29 cellular contexts compared by ENCODE assay signal in the genomic region with DNA sequence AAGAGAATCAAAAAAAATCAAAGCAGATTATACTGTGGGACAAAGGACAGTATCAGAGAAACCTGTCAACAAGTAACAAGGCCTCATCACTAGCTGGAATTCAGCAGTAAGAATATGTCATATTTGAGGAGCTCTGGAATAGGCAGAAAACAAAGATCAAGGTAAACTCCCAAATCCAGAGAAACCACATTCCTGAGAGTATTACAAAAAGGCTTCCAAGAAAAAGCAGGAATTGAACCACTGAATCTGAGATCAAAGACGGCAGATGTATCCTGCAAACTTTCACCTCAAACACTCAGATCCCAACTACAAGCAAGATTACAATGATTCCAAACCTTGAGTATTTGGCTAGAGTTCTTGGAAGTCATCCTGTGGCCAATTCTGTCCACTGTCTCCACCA. TPM values are rescaled to one million over a fixed set of nuclear protein-coding genes. Genes with fewer than 3 reads are reported as not detected.
DNase-seq lines count a peak whose midpoint lies in the region; ATAC-seq and TF ChIP-seq lines count a peak whose summit lies in the region.
"Had no signal": no experiment of that assay in that cellular context is flagged by ENCODE, and none has a peak within 500 bp of the region (broad histone marks: within the 10 kb centered on the region; RNA-seq: fewer than 3 reads in every experiment).

No MANE protein-coding gene starts in this region.

- H3K9ac ChIP-seq in trophoblast cell (ENCODE audit: low read length): no peak overlapping the region

- TF ChIP-seq CTCF in osteoblast (IDR thresholded peaks at IDR 0.05; ENCODE audit: extremely low read depth, low read depth, low read length): no peak

- H3K4me1 ChIP-seq in trophoblast cell (ENCODE audit: control insufficient read depth in 1 of 2, insufficient read depth in 2 of 2, low read length in 2 of 2) (peaks cover 0 to 5% of the 10 kb centered on the region in 2 experiments), osteoblast (ENCODE audit: insufficient read depth, low read length) (peaks cover 7% of the 10 kb centered on the region)

- H3K79me2 ChIP-seq in trophoblast cell (ENCODE audit: control insufficient read depth, insufficient read depth, low read length, poor library complexity) (no peaks in the 10 kb centered on the region), osteoblast (ENCODE audit: insufficient read depth, low read length) (no peaks in the 10 kb centered on the region)

- peaks cover 8% of the 10 kb centered on the region for H3K36me3 Mint-ChIP-seq in activated naive CD4-positive, alpha-beta T cell treated with anti-CD3 and anti-CD28 coated beads for 36 hours (ENCODE audit: low read depth)
- H3K36me3 Mint-ChIP-seq in IgD-negative memory B cell: peaks cover 3% of the 10 kb centered on the region
- peaks cover 0 to 40% of the 10 kb centered on the region in 2 donors for H3K36me3 Mint-ChIP-seq in activated naive CD4-positive, alpha-beta T cell treated with anti-CD3 and anti-CD28 coated beads, Interleukin-2, amount 50 U/mL, for 72 hours

- peaks cover 79% of the 10 kb centered on the region for H3K4me1 Mint-ChIP-seq in activated naive CD4-positive, alpha-beta T cell treated with anti-CD3 and anti-CD28 coated beads for 36 hours (ENCODE audit: low read depth)
- H3K4me1 Mint-ChIP-seq in IgD-negative memory B cell: peaks cover 28 to 46% (median 44%) of the 10 kb centered on the region in 3 donors
- H3K4me1 Mint-ChIP-seq: neural crest cell had no signal

- DNase-seq in activated naive CD4-positive, alpha-beta T cell treated with anti-CD3 and anti-CD28 coated beads for 36 hours: no peak
- DNase-seq in activated naive CD4-positive, alpha-beta T cell (lab: John Stamatoyannopoulos, UW): no peak
- no peak for DNase-seq in activated naive CD4-positive, alpha-beta T cell treated with anti-CD3 and anti-CD28 coated beads, Interleukin-2, amount 50 U/mL, for 72 hours (ENCODE audit: low spot score in 2 of 2)
- DNase-seq in trophoblast cell (peak in 1 of 2 donors; percentile 83), superior temporal gyrus (ENCODE audit: extremely low spot score) (no peak), osteoblast (ENCODE audit: insufficient read length, low spot score, missing footprints) (no peak)
- DNase-seq: activated CD4-positive, CD25-positive, alpha-beta regulatory T cell; activated gamma-delta T cell; C1 segment of cervical spinal cord; dermis blood vessel endothelial cell; IMR-90; islet precursor cell; NCI-H1105; NCI-H2081; NCI-H345; NCI-H774; right cardiac atrium; spleen; stimulated activated CD4-positive, alpha-beta T cell treated with anti-CD3 and anti-CD28 coated beads, Interleukin-4, amount 100 ng/mL, for 1 hour; stimulated activated naive CD4-positive, alpha-beta T cell treated with Interleukin-2 at 50 U/mL for 16 hours; T1000 had no signal

- no peak overlapping the region for H2BK120ac ChIP-seq in trophoblast cell (ENCODE audit: insufficient read depth, low read length, poor library complexity)

- CTCF ChIA-PET in activated naive CD4-positive, alpha-beta T cell treated with anti-CD3 and anti-CD28 coated beads for 36 hours (lab: Charles Lee): interaction anchor here (0.6 to 8.2 kb wide), 3 partner anchors 8 to 16 kb away, joined by 4 to 30 read pairs (median 4); a partner anchor contains a TSS

- H3K27me3 ChIP-seq in trophoblast cell (ENCODE audit: insufficient read depth, low read length) (no peaks in the 10 kb centered on the region), osteoblast (ENCODE audit: insufficient read depth, low read length) (no peaks in the 10 kb centered on the region)
- H3K27me3 ChIP-seq: ascending aorta, spleen, tibial nerve had no signal

- no peaks in the 10 kb centered on the region for H4K20me1 ChIP-seq in osteoblast (ENCODE audit: insufficient read depth, low read length)

- no peaks in the 10 kb centered on the region for H3K27me3 Mint-ChIP-seq in activated naive CD4-positive, alpha-beta T cell treated with anti-CD3 and anti-CD28 coated beads for 36 hours (ENCODE audit: low read depth)
- no peaks in the 10 kb centered on the region for H3K27me3 Mint-ChIP-seq in IgD-negative memory B cell
- H3K27me3 Mint-ChIP-seq: central memory CD8-positive, alpha-beta T cell had no signal

- H3K79me1 ChIP-seq in trophoblast cell (ENCODE audit: low read length): peaks cover 1% of the 10 kb centered on the region

- no peak overlapping the region for H2BK12ac ChIP-seq in trophoblast cell (ENCODE audit: low read length)

- peak overlapping the region; percentile 94 for H3K27ac Mint-ChIP-seq in activated naive CD4-positive, alpha-beta T cell treated with anti-CD3 and anti-CD28 coated beads for 36 hours
- peak overlapping the region in 2 of 3 donors; percentile 10 to 95 for H3K27ac Mint-ChIP-seq in IgD-negative memory B cell
- peak overlapping the region; percentile 87 to 96 for H3K27ac Mint-ChIP-seq in activated naive CD4-positive, alpha-beta T cell treated with anti-CD3 and anti-CD28 coated beads, Interleukin-2, amount 50 U/mL, for 72 hours

- no CpG with 5 or more reads among the region's 1 CpG for WGBS in trophoblast cell (ENCODE audit: extremely low coverage, insufficient coverage, insufficient read length)

- no peak overlapping the region for H3K4me3 Mint-ChIP-seq in activated naive CD4-positive, alpha-beta T cell treated with anti-CD3 and anti-CD28 coated beads for 36 hours
- H3K4me3 Mint-ChIP-seq in IgD-negative memory B cell: no peak overlapping the region
- H3K4me3 Mint-ChIP-seq: neural crest cell had no signal

- H3K23ac ChIP-seq in trophoblast cell (ENCODE audit: low read length): no peak overlapping the region

- H4K91ac ChIP-seq in trophoblast cell (ENCODE audit: low read depth, low read length): no peak overlapping the region

- H3K27ac ChIP-seq in trophoblast cell (ENCODE audit: low read depth, low read length) (peak overlapping the region; percentile 56), osteoblast (ENCODE audit: low read depth, low read length) (no peak overlapping the region)
- H3K27ac ChIP-seq: ascending aorta, RWPE1, SK-N-MC, tibial nerve had no signal

- H3K4me2 ChIP-seq in trophoblast cell (ENCODE audit: low read length) (no peak overlapping the region), osteoblast (ENCODE audit: insufficient read depth, low read length) (no peak overlapping the region)

- H3K36me3 ChIP-seq in trophoblast cell (ENCODE audit: control insufficient read depth in 1 of 2, insufficient read depth in 2 of 2, low read length in 2 of 2): no peaks in the 10 kb centered on the region
- H3K36me3 ChIP-seq in osteoblast (ENCODE audit: insufficient read depth, low read length): no peaks in the 10 kb centered on the region
- H3K36me3 ChIP-seq: ascending aorta, spleen had no signal

- H2AFZ ChIP-seq in trophoblast cell (ENCODE audit: insufficient read depth, low read length, poor library complexity) (no peak overlapping the region), osteoblast (ENCODE audit: low read length) (no peak overlapping the region)

- H3K18ac ChIP-seq in trophoblast cell (ENCODE audit: low read length): no peak overlapping the region

- no peak overlapping the region for H3K4ac ChIP-seq in trophoblast cell (ENCODE audit: low read depth, low read length)

- intact Hi-C loops in activated naive CD4-positive, alpha-beta T cell treated with anti-CD3 and anti-CD28 coated beads for 36 hours (cut with micrococcal nuclease): loop anchor here (10.0 kb wide), 1 partner anchor 1565 kb away; no protein-coding TSS in a partner anchor

- no peak for ATAC-seq in activated naive CD4-positive, alpha-beta T cell treated with anti-CD3 and anti-CD28 coated beads, Interleukin-2, amount 50 U/mL, for 72 hours
- ATAC-seq in GM19397 (IDR thresholded peaks at IDR 0.05; ENCODE audit: unreplicated experiment): no peak
- ATAC-seq: right cardiac atrium had no signal

- H2BK5ac ChIP-seq in trophoblast cell (ENCODE audit: low read depth, low read length, poor library complexity): no peak overlapping the region

- H4K12ac ChIP-seq in trophoblast cell (ENCODE audit: low read depth, low read length): no peak overlapping the region

- H3K4me3 ChIP-seq in trophoblast cell (ENCODE audit: low read depth, low read length) (no peak overlapping the region), osteoblast (ENCODE audit: insufficient read depth, low read length) (no peak overlapping the region)
- H3K4me3 ChIP-seq: ascending aorta, SK-N-MC, spleen, tibial nerve had no signal

- H4K8ac ChIP-seq in trophoblast cell (ENCODE audit: low read depth, low read length): no peak overlapping the region

- no peak overlapping the region for H3K14ac ChIP-seq in trophoblast cell (ENCODE audit: low read length)

- no peaks in the 10 kb centered on the region for H3K9me3 Mint-ChIP-seq in activated naive CD4-positive, alpha-beta T cell treated with anti-CD3 and anti-CD28 coated beads for 36 hours
- H3K9me3 Mint-ChIP-seq in IgD-negative memory B cell: no peaks in the 10 kb centered on the region
- H3K9me3 Mint-ChIP-seq in activated naive CD4-positive, alpha-beta T cell treated with anti-CD3 and anti-CD28 coated beads, Interleukin-2, amount 50 U/mL, for 72 hours: no peaks in the 10 kb centered on the region
- H3K9me3 Mint-ChIP-seq: central memory CD8-positive, alpha-beta T cell; neural crest cell had no signal

- H2AK5ac ChIP-seq in trophoblast cell (ENCODE audit: low read length): no peak overlapping the region

- H3K9me3 ChIP-seq in trophoblast cell (ENCODE audit: insufficient read depth, low read depth, low read length) (no peaks in the 10 kb centered on the region), osteoblast (ENCODE audit: low read depth, low read length) (no peaks in the 10 kb centered on the region)
- H3K9me3 ChIP-seq: ascending aorta, spleen, tibial nerve had no signal

RNA-seq across cellular contexts. Expression of a gene that starts 16.3 kb away (rescaled TPM):
- 10 to 100 TPM; 26.4 to 28.6 TPM for total RNA-seq in activated naive CD4-positive, alpha-beta T cell treated with anti-CD3 and anti-CD28 coated beads for 36 hours
- polyA plus RNA-seq in IgD-negative memory B cell: 16.8 TPM
- 10 to 100 TPM; 20.8 to 23.1 TPM for total RNA-seq in activated naive CD4-positive, alpha-beta T cell treated with anti-CD3 and anti-CD28 coated beads, Interleukin-2, amount 50 U/mL, for 72 hours
- polyA plus RNA-seq in trophoblast cell (2013): 2.2 and 2.4 TPM in 2 replicates
- total RNA-seq in osteoblast: 6.9 and 9.4 TPM in 2 replicates
